Comparison of ENCODE assay signal across 8 cellular contexts in genomic region chr11:71998649-71999310, GRCh38. TPM values are rescaled to one million over a fixed set of nuclear protein-coding genes. Genes with fewer than 3 reads are reported as not detected.
DNase-seq lines count a peak whose midpoint lies in the region; ATAC-seq and TF ChIP-seq lines count a peak whose summit lies in the region.

Gene IL18BP, plus strand, starts transcription at chr11:71998909. Its CDS starts 1,076 bp downstream, at chr11:71999985.

- peaks cover 0 to 8% (median 0%) of the 10 kb centered on the region in 11 experiments; a peak in 2 of 22 replicates for H3K9me3 ChIP-seq in BLaER1 treated with 17β-estradiol and CSF1 and Interleukin-3, amounts not matched to agents 10 nM and 100 nM (replicated peaks in 1 of 11)
- no peaks in the 10 kb centered on the region for H3K9me3 ChIP-seq in liver (ENCODE audit: control insufficient read depth in 4 of 4, low read length in 3 of 4)
- H3K9me3 ChIP-seq in thyroid gland, result no peaks in the 10 kb centered on the region

- peak within 1 kb of the TSS in 1 of 10 experiments; percentile 8; a peak in 2 of 20 replicates for H3K4me3 ChIP-seq in BLaER1 treated with 17β-estradiol and CSF1 and Interleukin-3, amounts not matched to agents 10 nM and 100 nM
- H3K4me3 ChIP-seq in liver (ENCODE audit: low read depth in 1 of 3, low read length in 3 of 3) (peak within 1 kb of the TSS in 2 of 3 donors; percentile 22 to 31), thyroid gland (replicated peaks in 1 of 3) (no peak within 1 kb of the TSS)

- peaks cover 17 to 60% (median 24%) of the 10 kb centered on the region in 10 experiments for H3K4me1 ChIP-seq in BLaER1 treated with 17β-estradiol and CSF1 and Interleukin-3, amounts not matched to agents 10 nM and 100 nM
- H3K4me1 ChIP-seq in liver (ENCODE audit: control insufficient read depth in 4 of 4, insufficient read depth in 4 of 4, low read length in 3 of 4), result peaks cover 2 to 17% (median 10%) of the 10 kb centered on the region in 4 donors
- peaks cover 0 to 11% of the 10 kb centered on the region in 2 donors for H3K4me1 ChIP-seq in thyroid gland

- peaks cover 26 to 62% (median 41%) of the 10 kb centered on the region in 11 experiments for H3K36me3 ChIP-seq in BLaER1 treated with 17β-estradiol and CSF1 and Interleukin-3, amounts not matched to agents 10 nM and 100 nM
- H3K36me3 ChIP-seq in liver (ENCODE audit: control insufficient read depth in 4 of 4, insufficient read depth in 3 of 4, low read depth in 1 of 4, low read length in 3 of 4) (peaks cover 4 to 24% (median 19%) of the 10 kb centered on the region in 4 donors), thyroid gland (peaks cover 12 to 14% of the 10 kb centered on the region in 2 donors)

- peak; percentile 32 for ATAC-seq in HG02610 (IDR thresholded peaks at IDR 0.05; ENCODE audit: unreplicated experiment)
- no peak for ATAC-seq in HG03039 (IDR thresholded peaks at IDR 0.05; ENCODE audit: unreplicated experiment)

- TF ChIP-seq POLR2A in thyroid gland (IDR thresholded peaks at IDR 0.05), result no peak

- H3K4me2 ChIP-seq in BLaER1 treated with 17β-estradiol and CSF1 and Interleukin-3, amounts not matched to agents 10 nM and 100 nM, result peak within 1 kb of the TSS; percentile 63 to 91 (median 74)

- peak within 1 kb of the TSS; percentile 22 to 69 (median 56); a peak in 20 of 22 replicates for H3K27ac ChIP-seq in BLaER1 treated with 17β-estradiol and CSF1 and Interleukin-3, amounts not matched to agents 10 nM and 100 nM
- H3K27ac ChIP-seq in liver (ENCODE audit: low read depth in 1 of 2, low read length in 2 of 2) (peak within 1 kb of the TSS; percentile 60 to 66), thyroid gland (peak within 1 kb of the TSS; percentile 33 to 62 (median 58))

- H4K20me1 ChIP-seq in BLaER1 treated with 17β-estradiol and CSF1 and Interleukin-3, amounts not matched to agents 10 nM and 100 nM, result peaks cover 12 to 40% (median 26%) of the 10 kb centered on the region in 11 experiments; a peak in 20 of 22 replicates

- TF ChIP-seq CTCF in liver (IDR thresholded peaks at IDR 0.05; ENCODE audit: low read depth, low read length, missing input control) (no peak), thyroid gland (IDR thresholded peaks at IDR 0.05) (no peak)

- no peak for TF ChIP-seq RAD21 in liver (IDR thresholded peaks at IDR 0.05)

- H3K27me3 ChIP-seq in BLaER1 treated with 17β-estradiol and CSF1 and Interleukin-3, amounts not matched to agents 10 nM and 100 nM, result no peaks in the 10 kb centered on the region
- H3K27me3 ChIP-seq in liver (ENCODE audit: control insufficient read depth in 4 of 4, insufficient read depth in 4 of 4, low read length in 3 of 4) (no peaks in the 10 kb centered on the region), thyroid gland (no peaks in the 10 kb centered on the region)

- DNase-seq in activated effector memory CD4-positive, alpha-beta T cell treated with anti-CD3 and anti-CD28 coated beads, Interleukin-2, amount 50 U/mL, for 16 hours, result peak; percentile 72
- DNase-seq in thyroid gland (no peak), kidney glomerular epithelial cell (lab: John Stamatoyannopoulos, UW) (no peak), NCI-H526 treated with DMSO at 0.1 percent for 48 hours (lab: John Stamatoyannopoulos, UW) (no peak)

- intact Hi-C loops in thyroid gland (cut with DNase I), result no loop called here

- WGBS in liver, result 75% methylated on average over 11 of the region's 11 CpGs
- WGBS in thyroid gland, 2 donors, result 83 to 93% methylated on average over 11 of the region's 11 CpGs

- H3K9ac ChIP-seq in BLaER1 treated with 17β-estradiol and CSF1 and Interleukin-3, amounts not matched to agents 10 nM and 100 nM, result peak within 1 kb of the TSS in 1 of 11 experiments; percentile 32; a peak in 1 of 22 replicates
- peak within 1 kb of the TSS in 1 of 2 donors; percentile 22 for H3K9ac ChIP-seq in liver (ENCODE audit: low read depth in 1 of 2, low read length in 2 of 2)

TF ChIP-seq in liver, 16 proteins besides CTCF, POLR2A, EP300 and RAD21:
- TF ChIP-seq RXRA (IDR thresholded peaks at IDR 0.05) (no peak), GABPA (IDR thresholded peaks at IDR 0.05 in 1 of 2, conservative IDR thresholded peaks at IDR 0.05 in 1 of 2) (peak in 1 of 2 donors; percentile 28)

RNA-seq across cellular contexts. Expression of gene IL18BP, which starts in this region (rescaled TPM):
- 1 to 10 TPM; 2.4 to 5.9 TPM for total RNA-seq in liver
- polyA plus RNA-seq in liver, result 1 to 10 TPM; 2.6 to 6.3 TPM
- 10 to 100 TPM in 2 of 4 donors, 1 to 10 TPM in 2; 7.6 to 12.1 (median 9.5) TPM for total RNA-seq in thyroid gland

Comparison
In these comparisons a context has a peak if more than half of its experiments do, and no peak if none do; other contexts are left out.
1. H3K4me3 ChIP-seq: peak in liver (2 of 3); none in thyroid gland (0 of 3).
2. Peak in every context shown above with its lines, with median percentiles within 50 percentile points of each other: H3K27ac ChIP-seq.